8 cellular contexts compared by ENCODE assay signal in the genomic region with DNA sequence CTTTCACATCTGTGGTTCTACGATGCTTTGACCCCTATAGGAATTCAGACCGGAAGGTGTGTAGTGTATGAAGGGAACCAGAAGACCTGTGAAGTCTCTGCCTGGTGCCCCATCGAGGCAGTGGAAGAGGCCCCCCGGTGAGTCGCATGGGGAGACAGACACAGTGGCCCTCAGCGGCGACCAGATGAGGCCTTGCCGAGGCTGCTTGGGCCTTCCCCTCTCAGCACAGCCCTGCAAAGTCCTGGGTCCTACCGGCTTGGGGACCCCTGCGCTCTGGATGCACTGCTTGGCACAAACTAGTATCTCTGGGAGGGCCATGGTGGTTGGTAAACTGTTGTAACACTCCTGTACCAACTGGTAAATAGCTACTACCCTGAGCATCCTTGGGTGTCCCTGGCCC. TPM values are rescaled to one million over a fixed set of nuclear protein-coding genes. Genes with fewer than 3 reads are reported as not detected.
"Had no signal": no experiment of that assay in that cellular context is flagged by ENCODE, and none has a peak within 500 bp of the region (broad histone marks: within the 10 kb centered on the region; RNA-seq: fewer than 3 reads in every experiment).

No MANE protein-coding gene starts in this region.

- H3K4me3 ChIP-seq: K562 had no signal

- DNase-seq: IMR-90, KBM-7, KG1 had no signal

- H3K27ac ChIP-seq: HL-60, KMS-11 had no signal

RNA-seq across cellular contexts. Expression of a gene that starts 29.7 kb away (rescaled TPM):
- total RNA-seq: HT-29, HT1080 had no signal
